8 cellular contexts compared by ENCODE assay signal in the genomic region with DNA sequence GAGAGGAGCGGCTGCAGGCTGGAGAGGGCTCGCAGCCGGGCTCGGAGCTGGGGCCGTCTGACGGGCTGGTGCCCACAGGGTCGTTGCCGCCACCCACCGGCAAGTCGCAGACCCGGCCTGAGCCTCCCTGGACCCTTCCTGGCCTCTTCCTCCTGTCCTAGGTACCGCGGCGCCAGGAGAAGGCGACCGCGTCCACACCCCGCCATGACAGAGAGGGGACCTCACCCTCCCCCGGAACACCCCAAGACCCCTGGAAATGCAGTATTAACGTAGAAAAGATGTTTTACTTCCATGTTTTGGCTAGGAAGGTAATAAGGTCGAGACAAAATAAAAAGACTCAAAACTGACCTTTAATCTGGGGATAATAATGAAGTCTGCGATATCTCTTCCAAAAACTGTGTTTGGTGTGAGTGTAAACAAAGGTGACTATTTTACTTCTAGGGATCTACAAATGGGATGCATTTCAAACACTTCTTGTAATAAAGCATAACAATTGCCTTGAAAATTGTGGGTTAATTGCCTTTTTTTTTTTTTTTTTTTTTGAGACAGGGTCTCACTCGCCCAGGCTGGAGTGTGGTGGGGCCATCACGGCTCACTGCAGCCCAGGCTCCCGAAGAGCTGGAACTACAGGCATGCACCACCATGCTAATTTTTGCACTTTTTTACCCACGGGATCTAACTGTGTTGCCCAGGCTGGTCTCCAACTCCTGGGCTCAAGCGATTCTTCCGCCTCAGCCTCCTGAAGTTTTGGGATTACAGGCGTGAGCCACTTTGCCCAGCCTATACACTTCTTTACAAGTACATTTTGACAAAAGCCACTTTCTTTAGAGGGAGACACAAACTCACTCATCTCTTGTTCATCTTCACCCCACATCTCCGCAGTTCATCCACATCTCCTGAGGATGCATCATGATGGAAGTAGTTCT. TPM values are rescaled to one million over a fixed set of nuclear protein-coding genes. Genes with fewer than 3 reads are reported as not detected.
DNase-seq lines count a peak whose midpoint lies in the region; ATAC-seq and TF ChIP-seq lines count a peak whose summit lies in the region.

No MANE protein-coding gene starts in this region.

- ATAC-seq in HG03175 (IDR thresholded peaks at IDR 0.05; ENCODE audit: unreplicated experiment) (peak; percentile 61), body of pancreas (no peak), HG03045 (IDR thresholded peaks at IDR 0.05; ENCODE audit: unreplicated experiment) (no peak)

- WGBS in body of pancreas, 2 donors = 22 to 35% methylated on average over 19 to 28 of the region's 30 CpGs

- H3K27me3 ChIP-seq in body of pancreas (no peaks in the 10 kb centered on the region), mononuclear cell (ENCODE audit: insufficient read depth, low read length) (no peaks in the 10 kb centered on the region)

- H3K4me3 ChIP-seq in body of pancreas (peak overlapping the region; percentile 75 to 99), mononuclear cell (ENCODE audit: low read length) (peak overlapping the region; percentile 99)

- DNase-seq in NCI-H510A (lab: John Stamatoyannopoulos, UW) (peak; percentile 87), NCI-H510A treated with DMSO at 0.1 percent for 48 hours (lab: John Stamatoyannopoulos, UW) (no peak), body of pancreas (no peak), erythroblast (lab: John Stamatoyannopoulos, UW) (no peak), G401 (ENCODE audit: low spot score) (no peak)

- H3K4me1 ChIP-seq in body of pancreas = peaks cover 28% of the 10 kb centered on the region
- peaks cover 32% of the 10 kb centered on the region for H3K4me1 ChIP-seq in mononuclear cell (ENCODE audit: insufficient read depth, low read length)

- H3K27ac ChIP-seq in body of pancreas = peak overlapping the region; percentile 94 to 99 (median 98)

- in situ Hi-C loops in G401 (cut with HindIII; ENCODE audit: low sequenced_read_pairs) = no loop called here

- peak in 1 of 7 experiments; percentile 2 for TF ChIP-seq CTCF in body of pancreas (IDR thresholded peaks at IDR 0.05)

- intact Hi-C loops in body of pancreas (cut with DNase I) = no loop called here

- no peaks in the 10 kb centered on the region for H3K9me3 ChIP-seq in body of pancreas
- no peaks in the 10 kb centered on the region for H3K9me3 ChIP-seq in mononuclear cell (ENCODE audit: low read depth, low read length)

- H3K36me3 ChIP-seq in body of pancreas (replicated peaks in 1 of 2; ENCODE audit: insufficient read depth in 1 of 2, low read depth in 2 of 2) = peaks cover 4% of the 10 kb centered on the region in 2 donors

- no peak for TF ChIP-seq POLR2A in body of pancreas (IDR thresholded peaks at IDR 0.05)
- TF ChIP-seq POLR2A in erythroblast (IDR thresholded peaks at IDR 0.05; ENCODE audit: low read length) = no peak

RNA-seq across cellular contexts. Expression of gene RSRP1, which starts 0.8 kb away (rescaled TPM):
- total RNA-seq in body of pancreas (100 to 1,000 TPM in 1 of 2 donors, 10 to 100 TPM in 1; 94.4 to 158 TPM), mononuclear cell (292 TPM)
- 42.8 and 48.7 TPM in 2 replicates for total RNA-seq in G401 (2014; rRNA removed; shearing (Covaris generic))

RNA-seq across cellular contexts. Expression of gene SYF2, which starts 15.8 kb away (rescaled TPM):
- total RNA-seq in body of pancreas = 10 to 100 TPM; 25.7 to 48.5 TPM
- 98.0 TPM for total RNA-seq in mononuclear cell
- total RNA-seq in G401 (2014; rRNA removed; shearing (Covaris generic)) = 52.2 and 65.8 TPM in 2 replicates

RNA-seq across cellular contexts. Expression of gene RHD, which starts 24.2 kb away (rescaled TPM):
- total RNA-seq in body of pancreas (not detected), mononuclear cell (1.2 TPM)
- not detected in 2 replicates for total RNA-seq in G401 (2014; rRNA removed; shearing (Covaris generic))
